In genomic region chr6:158124288-158124687, GRCh38 we compare ENCODE assay signal across 35 cellular contexts.
"Had no signal": no experiment of that assay in that cellular context is flagged by ENCODE, and none has a peak within 500 bp of the region (broad histone marks: within the 10 kb centered on the region; RNA-seq: fewer than 3 reads in every experiment).

No MANE protein-coding gene starts in this region.

- H3K9me3 ChIP-seq: MG63 had no signal

- H3K27me3 ChIP-seq: MG63 had no signal

- DNase-seq: Kasumi-1, MG63, MM.1S, MV-4-11, NCI-H1048, NCI-H1092, NCI-H1092 treated with DMSO at 0.1 percent for 48 hours, NCI-H1105, NCI-H1105 treated with DMSO at 0.1 percent for 48 hours, NCI-H1417, NCI-H1417 treated with DMSO at 0.1 percent for 48 hours, NCI-H1436, NCI-H1436 treated with DMSO at 0.1 percent for 48 hours, NCI-H146, NCI-H1694, NCI-H1694 treated with DMSO at 0.1 percent for 48 hours, NCI-H187, NCI-H187 treated with DMSO at 0.1 percent for 48 hours, NCI-H1930, NCI-H2029, NCI-H2029 treated with DMSO at 0.1 percent for 48 hours, NCI-H2081, NCI-H2081 treated with DMSO at 0.1 percent for 48 hours, NCI-H2107, NCI-H2171, NCI-H2171 treated with DMSO at 0.1 percent for 48 hours, NCI-H2227 treated with DMSO at 0.1 percent for 48 hours, NCI-H226, NCI-H345, NCI-H446, NCI-H446 treated with DMSO at 0.1 percent for 48 hours, NCI-H510A, NCI-H510A treated with DMSO at 0.1 percent for 48 hours, NCI-H524, NCI-H524 treated with DMSO at 0.1 percent for 48 hours had no signal

- H3K4me3 ChIP-seq: MG63 had no signal
